Comparison of ENCODE assay signal across 12 cellular contexts in the genomic region with DNA sequence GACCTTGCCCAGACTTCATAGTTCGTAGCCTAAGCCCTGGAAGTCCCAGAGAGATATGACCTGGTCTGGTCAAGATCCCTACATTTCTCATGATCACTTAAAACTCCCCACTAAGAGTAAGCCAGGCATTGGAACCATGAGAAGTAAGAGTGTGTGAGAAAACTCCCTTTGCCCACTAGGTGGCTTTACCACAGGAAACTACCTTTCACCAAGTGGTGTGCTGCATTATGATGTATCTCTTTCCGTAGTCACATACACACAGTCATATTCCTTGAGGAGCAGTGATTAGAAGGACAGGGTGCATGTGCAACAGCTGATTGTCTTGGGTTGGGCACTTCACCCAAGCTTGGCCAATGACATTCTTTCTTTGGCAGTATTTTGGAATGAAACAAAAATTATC.
DNase-seq lines count a peak whose midpoint lies in the region; TF ChIP-seq lines count a peak whose summit lies in the region.
"Had no signal": no experiment of that assay in that cellular context is flagged by ENCODE, and none has a peak within 500 bp of the region (broad histone marks: within the 10 kb centered on the region; RNA-seq: fewer than 3 reads in every experiment).

No MANE protein-coding gene starts in this region.

- no peak overlapping the region for H3K27ac ChIP-seq in esophagus muscularis mucosa (replicated peaks in 1 of 4)
- H3K27ac ChIP-seq: ascending aorta, SJSA1 had no signal

- peaks cover 0 to 4% (median 0%) of the 10 kb centered on the region in 4 donors for H3K4me1 ChIP-seq in esophagus muscularis mucosa
- H3K4me1 ChIP-seq: ascending aorta, SJSA1 had no signal

- in situ Hi-C loops in ACHN (cut with HindIII; ENCODE audit: low pct_ligation_motif_present, low pct_unique_long_range_greater_than_20kb, low sequenced_read_pairs): no loop called here

- H3K27ac Mint-ChIP-seq in glutamatergic neuron (ENCODE audit: unreplicated experiment): no peak overlapping the region
- H3K27ac Mint-ChIP-seq: B cell had no signal

- no peaks in the 10 kb centered on the region for H3K9me3 Mint-ChIP-seq in glutamatergic neuron (ENCODE audit: unreplicated experiment)

- H3K27me3 ChIP-seq in esophagus muscularis mucosa (no peaks in the 10 kb centered on the region), H7 (ENCODE audit: control insufficient read depth, insufficient read depth, low read length) (no peaks in the 10 kb centered on the region)
- H3K27me3 ChIP-seq: ascending aorta, SJSA1 had no signal

- TF ChIP-seq EP300 in esophagus muscularis mucosa (IDR thresholded peaks at IDR 0.05): no peak

- WGBS in esophagus muscularis mucosa: 84% methylated on average over 2 of the region's 2 CpGs

- H3K36me3 Mint-ChIP-seq in glutamatergic neuron (ENCODE audit: unreplicated experiment): peaks cover 5% of the 10 kb centered on the region

- no peaks in the 10 kb centered on the region for H3K36me3 ChIP-seq in esophagus muscularis mucosa
- H3K36me3 ChIP-seq in H7 (replicated peaks; ENCODE audit: control insufficient read depth, insufficient read depth, low read length): no peaks in the 10 kb centered on the region
- H3K36me3 ChIP-seq: ascending aorta, SJSA1 had no signal

- no peaks in the 10 kb centered on the region for H3K9me3 ChIP-seq in esophagus muscularis mucosa
- H3K9me3 ChIP-seq: ascending aorta had no signal

- no peak for TF ChIP-seq POLR2A in esophagus muscularis mucosa (IDR thresholded peaks at IDR 0.05; ENCODE audit: low read depth)

- peaks cover 6% of the 10 kb centered on the region for H3K27me3 Mint-ChIP-seq in glutamatergic neuron (ENCODE audit: unreplicated experiment)
- H3K27me3 Mint-ChIP-seq: B cell had no signal

- intact Hi-C loops in esophagus muscularis mucosa (cut with DNase I): no loop called here

- H3K4me1 Mint-ChIP-seq in glutamatergic neuron (ENCODE audit: low read depth, unreplicated experiment): no peaks in the 10 kb centered on the region
- H3K4me1 Mint-ChIP-seq: B cell had no signal

- H3K4me3 ChIP-seq in HFF-Myc (replicated peaks; ENCODE audit: low read depth, low read length) (no peak overlapping the region), esophagus muscularis mucosa (no peak overlapping the region), H7 (ENCODE audit: insufficient read depth, low read depth, low read length) (no peak overlapping the region)
- H3K4me3 ChIP-seq: ascending aorta, SJSA1 had no signal

- DNase-seq in ACHN: peak; percentile 21
- DNase-seq in HFF-Myc (ENCODE audit: extremely low read depth, low read depth): no peak
- peak; percentile 23 for DNase-seq in RKO (ENCODE audit: low spot score)
- DNase-seq in glutamatergic neuron: no peak
- no peak for DNase-seq in esophagus muscularis mucosa (ENCODE audit: extremely low spot score)
- no peak for DNase-seq in H7
- no peak for DNase-seq in activated CD4-positive, alpha-beta T cell treated with anti-CD3 and anti-CD28 coated beads, Interleukin-2, amount 50 U/mL, for 4 hours
- DNase-seq in NOMO-1 treated with dmso at 0.1 percent for 144 hours (lab: John Stamatoyannopoulos, UW; ENCODE audit: unreplicated experiment): no peak
- DNase-seq: NCI-H1436 treated with DMSO at 0.1 percent for 48 hours had no signal

- no peak overlapping the region for H3K4me3 Mint-ChIP-seq in glutamatergic neuron (ENCODE audit: unreplicated experiment)
- H3K4me3 Mint-ChIP-seq: B cell had no signal

- TF ChIP-seq CTCF in HFF-Myc (IDR thresholded peaks at IDR 0.05; ENCODE audit: low read depth, low read length, missing control alignments) (peak; percentile 15), glutamatergic neuron (IDR thresholded peaks at IDR 0.05; ENCODE audit: partially characterized antibody, unreplicated experiment) (peak; percentile 12), esophagus muscularis mucosa (IDR thresholded peaks at IDR 0.05) (no peak)

Comparison
In these comparisons a context has a peak if more than half of its experiments do, and no peak if none do; other contexts are left out.
1. DNase-seq: peak in ACHN (single experiment) and RKO (single experiment); none in HFF-Myc (single experiment), glutamatergic neuron (single experiment), esophagus muscularis mucosa (single experiment), H7 (single experiment), activated CD4-positive, alpha-beta T cell treated with anti-CD3 and anti-CD28 coated beads, Interleukin-2, amount 50 U/mL, for 4 hours (0 of 2) and NOMO-1 treated with dmso at 0.1 percent for 144 hours (single experiment).
2. CTCF ChIP-seq: peak in HFF-Myc (single experiment) and glutamatergic neuron (single experiment); none in esophagus muscularis mucosa (0 of 3).